Comparison of ENCODE assay signal across 8 cellular contexts in genomic region chr3:41064070-41064469, GRCh38.
"Had no signal": no experiment of that assay in that cellular context is flagged by ENCODE, and none has a peak within 500 bp of the region (broad histone marks: within the 10 kb centered on the region; RNA-seq: fewer than 3 reads in every experiment).

No MANE protein-coding gene starts in this region.

- H3K9me3 Mint-ChIP-seq: GM23338, H9 had no signal

- ATAC-seq: GM23338, K562 had no signal

- H3K4me1 Mint-ChIP-seq: H9 had no signal

- DNase-seq: H9, HCEC 1CT, IMR-90 had no signal

- H3K4me3 ChIP-seq: GM23338, K562 had no signal

- H3K27ac Mint-ChIP-seq: GM23338, H9 had no signal

- H3K4me2 ChIP-seq: GM23338 had no signal

- H3K27ac ChIP-seq: HL-60 had no signal

- FAIRE-seq: H1, H54, K562 had no signal

- H3K4me3 Mint-ChIP-seq: GM23338, H9 had no signal

- H2AFZ ChIP-seq: GM23338 had no signal
